In the genomic region with DNA sequence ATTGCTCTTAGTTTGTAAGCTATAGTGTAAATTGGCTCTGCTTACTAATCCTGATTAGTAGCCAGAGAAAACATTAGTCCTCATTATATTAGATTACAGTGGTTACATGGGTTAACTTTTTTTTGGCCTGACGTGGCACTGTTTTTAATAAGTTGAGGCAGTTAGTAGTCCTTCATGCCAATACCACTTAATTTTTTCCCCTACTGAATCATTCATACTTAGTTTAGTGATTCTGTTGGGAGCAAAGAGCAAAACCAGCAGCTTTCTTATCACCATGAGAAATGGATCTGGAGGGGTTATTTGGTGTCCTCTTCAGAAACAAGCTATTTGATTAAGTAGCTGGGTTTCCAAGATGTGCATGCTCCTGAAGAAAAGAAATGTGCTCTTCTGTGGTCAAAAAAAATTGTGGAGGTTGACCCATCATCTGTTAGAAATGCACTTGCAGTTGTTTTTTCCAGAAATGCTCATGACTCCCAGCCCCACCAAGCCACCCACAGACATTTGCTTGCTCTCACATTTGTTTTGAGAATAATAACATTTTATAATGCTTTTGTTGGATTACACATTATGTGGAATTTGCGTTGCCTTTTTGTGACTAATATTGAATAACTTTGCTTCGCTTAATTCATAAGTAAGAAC, we compare ENCODE assay signal across 20 cellular contexts.
DNase-seq lines count a peak whose midpoint lies in the region; ATAC-seq, FAIRE-seq and TF ChIP-seq lines count a peak whose summit lies in the region.
"Had no signal": no experiment of that assay in that cellular context is flagged by ENCODE, and none has a peak within 500 bp of the region (broad histone marks: within the 10 kb centered on the region; RNA-seq: fewer than 3 reads in every experiment).

No MANE protein-coding gene starts in this region.

- H3K4me3 Mint-ChIP-seq in astrocyte (ENCODE audit: unreplicated experiment): no peak overlapping the region
- H3K4me3 Mint-ChIP-seq in activated T-helper 17 cell treated with anti-CD3 and anti-CD28 coated beads, Interleukin-2, amount 50 U/mL, for 72 hours: no peak overlapping the region
- H3K4me3 Mint-ChIP-seq: activated naive CD8-positive, alpha-beta T cell treated with anti-CD3 and anti-CD28 coated beads, Interleukin-2, amount 50 U/mL, for 24 hours; activated T-cell treated with anti-CD3 and anti-CD28 coated beads, Interleukin-2, amount 50 U/mL, for 4 hours; dendritic cell treated with granulocyte-macrophage colony-stimulating factor and Interleukin-4, amounts not matched to agents 40 ng/mL and 50 ng/mL, for 4 days; H9 had no signal

- no peaks in the 10 kb centered on the region for H3K9me3 ChIP-seq in astrocyte (ENCODE audit: insufficient read depth, low read depth, low read length)
- H3K9me3 ChIP-seq: A549 had no signal

- no peaks in the 10 kb centered on the region for H3K36me3 Mint-ChIP-seq in astrocyte (ENCODE audit: low read depth, unreplicated experiment)
- no peaks in the 10 kb centered on the region for H3K36me3 Mint-ChIP-seq in activated T-helper 17 cell treated with anti-CD3 and anti-CD28 coated beads, Interleukin-2, amount 50 U/mL, for 72 hours (ENCODE audit: low read depth)

- H3K27me3 Mint-ChIP-seq in astrocyte (ENCODE audit: low read depth, unreplicated experiment): no peaks in the 10 kb centered on the region
- no peaks in the 10 kb centered on the region for H3K27me3 Mint-ChIP-seq in activated T-helper 17 cell treated with anti-CD3 and anti-CD28 coated beads, Interleukin-2, amount 50 U/mL, for 72 hours
- H3K27me3 Mint-ChIP-seq: activated naive CD8-positive, alpha-beta T cell treated with anti-CD3 and anti-CD28 coated beads, Interleukin-2, amount 50 U/mL, for 24 hours; dendritic cell treated with granulocyte-macrophage colony-stimulating factor and Interleukin-4, amounts not matched to agents 40 ng/mL and 50 ng/mL, for 4 days had no signal

- peak overlapping the region; percentile 67 for H3K9ac ChIP-seq in astrocyte (ENCODE audit: low read length)
- H3K9ac ChIP-seq: KMS-11 had no signal

- peak overlapping the region; percentile 78 for H3K27ac ChIP-seq in ACC112 (ENCODE audit: low read depth, low read length)
- H3K27ac ChIP-seq in astrocyte (ENCODE audit: low read depth, low read length): peak overlapping the region; percentile 83
- H3K27ac ChIP-seq: A549, KMS-11 had no signal

- H3K4me1 ChIP-seq in ACC112 (ENCODE audit: control insufficient read depth, insufficient read depth, low read length, unreplicated experiment) (peaks cover 18% of the 10 kb centered on the region), astrocyte (ENCODE audit: insufficient read depth, low read length) (peaks cover 22% of the 10 kb centered on the region)
- H3K4me1 ChIP-seq: A549 had no signal

- H3K36me3 ChIP-seq in ACC112 (ENCODE audit: insufficient read depth, low read length) (no peaks in the 10 kb centered on the region; the same call in 1 of the 2 replicates), astrocyte (ENCODE audit: insufficient read depth, low read length) (peaks cover under 1% of the 10 kb centered on the region)

- H3K4me1 Mint-ChIP-seq in astrocyte (ENCODE audit: low read depth, unreplicated experiment): peaks cover 40% of the 10 kb centered on the region
- no peaks in the 10 kb centered on the region for H3K4me1 Mint-ChIP-seq in activated T-helper 17 cell treated with anti-CD3 and anti-CD28 coated beads, Interleukin-2, amount 50 U/mL, for 72 hours
- H3K4me1 Mint-ChIP-seq: activated naive CD8-positive, alpha-beta T cell treated with anti-CD3 and anti-CD28 coated beads, Interleukin-2, amount 50 U/mL, for 24 hours; H9 had no signal

- peak overlapping the region; percentile 27 for H2AFZ ChIP-seq in ACC112 (ENCODE audit: low read length, unreplicated experiment)
- H2AFZ ChIP-seq in astrocyte (ENCODE audit: low read depth, low read length): no peak overlapping the region

- no peaks in the 10 kb centered on the region for H3K27me3 ChIP-seq in ACC112 (ENCODE audit: insufficient read depth, low read length)
- H3K27me3 ChIP-seq in astrocyte (ENCODE audit: insufficient read depth, low read length): no peaks in the 10 kb centered on the region

- TF ChIP-seq POLR2A in H54 (IDR thresholded peaks at IDR 0.05; ENCODE audit: low read depth, low read length): no peak

- H3K4me3 ChIP-seq in ACC112 (ENCODE audit: low read depth, low read length) (peak overlapping the region; percentile 45), astrocyte (ENCODE audit: insufficient read depth, low read depth, low read length) (peak overlapping the region; percentile 27)
- H3K4me3 ChIP-seq: A549 had no signal

- no peak for ATAC-seq in activated T-helper 17 cell treated with anti-CD3 and anti-CD28 coated beads, Interleukin-2, amount 50 U/mL, for 72 hours (replicated peaks)
- ATAC-seq in HG02973 (IDR thresholded peaks at IDR 0.05; ENCODE audit: unreplicated experiment): no peak
- ATAC-seq: A549; activated naive CD8-positive, alpha-beta T cell treated with anti-CD3 and anti-CD28 coated beads, Interleukin-2, amount 50 U/mL, for 24 hours; activated T-cell treated with anti-CD3 and anti-CD28 coated beads, Interleukin-2, amount 50 U/mL, for 4 hours; left colon had no signal

- peak overlapping the region; percentile 81 for H3K4me2 ChIP-seq in astrocyte (ENCODE audit: low read length)
- H3K4me2 ChIP-seq: A549, KMS-11 had no signal

- DNase-seq in H54 (ENCODE audit: insufficient read length, low spot score) (no peak), astrocyte (ENCODE audit: low read depth) (peak; percentile 99), hepatic stellate cell (ENCODE audit: low spot score) (peak; percentile 17), GM13976 (ENCODE audit: low spot score) (no peak), NCI-H1930 (lab: John Stamatoyannopoulos, UW) (no peak)
- DNase-seq: activated CD4-positive, alpha-beta T cell treated with anti-CD3 and anti-CD28 coated beads, Interleukin-2, amount 50 U/mL, for 4 hours; activated naive CD8-positive, alpha-beta T cell treated with anti-CD3 and anti-CD28 coated beads, Interleukin-2, amount 50 U/mL, for 24 hours; activated T-cell treated with anti-CD3 and anti-CD28 coated beads, Interleukin-2, amount 50 U/mL, for 4 hours; erythroblast; H9; left colon; NCI-H1436; NCI-H446 treated with DMSO at 0.1 percent for 48 hours; stimulated activated CD4-positive, alpha-beta T cell treated with anti-CD3 and anti-CD28 coated beads, Interleukin-1b, Interleukin-23, amount 100 ng/mL, for 48 hours had no signal

- in situ Hi-C loops in GM13976 (cut with MboI; ENCODE audit: low sequenced_read_pairs, unreplicated experiment): no loop called here

- FAIRE-seq in H54 (lab: Jason Lieb, UNC) (peak; percentile 92), astrocyte (lab: Jason Lieb, UNC) (peak; percentile 88)
- FAIRE-seq: A549 had no signal

- H3K79me2 ChIP-seq in ACC112 (ENCODE audit: control insufficient read depth, insufficient read depth, low read length, unreplicated experiment): no peaks in the 10 kb centered on the region
- no peaks in the 10 kb centered on the region for H3K79me2 ChIP-seq in astrocyte (ENCODE audit: insufficient read depth, low read length)

- TF ChIP-seq CTCF in astrocyte (IDR thresholded peaks at IDR 0.05; ENCODE audit: insufficient read depth, low read depth, low read length) (no peak), GM13976 (IDR thresholded peaks at IDR 0.05; ENCODE audit: borderline replicate concordance, control extremely low read depth, extremely low read depth, insufficient read depth, missing control alignments) (no peak)

- H3K27ac Mint-ChIP-seq in astrocyte (ENCODE audit: unreplicated experiment): peak overlapping the region; percentile 85
- H3K27ac Mint-ChIP-seq in activated T-helper 17 cell treated with anti-CD3 and anti-CD28 coated beads, Interleukin-2, amount 50 U/mL, for 72 hours: no peak overlapping the region
- H3K27ac Mint-ChIP-seq: activated naive CD8-positive, alpha-beta T cell treated with anti-CD3 and anti-CD28 coated beads, Interleukin-2, amount 50 U/mL, for 24 hours; dendritic cell treated with granulocyte-macrophage colony-stimulating factor and Interleukin-4, amounts not matched to agents 40 ng/mL and 50 ng/mL, for 4 days; H9 had no signal

- H3K9me3 Mint-ChIP-seq in astrocyte (ENCODE audit: unreplicated experiment): no peaks in the 10 kb centered on the region
- no peaks in the 10 kb centered on the region for H3K9me3 Mint-ChIP-seq in activated T-helper 17 cell treated with anti-CD3 and anti-CD28 coated beads, Interleukin-2, amount 50 U/mL, for 72 hours
- H3K9me3 Mint-ChIP-seq: activated naive CD8-positive, alpha-beta T cell treated with anti-CD3 and anti-CD28 coated beads, Interleukin-2, amount 50 U/mL, for 24 hours; activated T-cell treated with anti-CD3 and anti-CD28 coated beads, Interleukin-2, amount 50 U/mL, for 4 hours; dendritic cell treated with granulocyte-macrophage colony-stimulating factor and Interleukin-4, amounts not matched to agents 40 ng/mL and 50 ng/mL, for 4 days; H9 had no signal

- no peaks in the 10 kb centered on the region for H4K20me1 ChIP-seq in astrocyte (ENCODE audit: insufficient read depth, low read length)

Comparison
In these comparisons a context has a peak if more than half of its experiments do, and no peak if none do; other contexts are left out.
1. DNase-seq: peak in astrocyte (single experiment) and hepatic stellate cell (single experiment); none in H54 (single experiment), GM13976 (single experiment) and NCI-H1930 (0 of 2).